ENCODE assay signal across 9 cellular contexts in the genomic region with DNA sequence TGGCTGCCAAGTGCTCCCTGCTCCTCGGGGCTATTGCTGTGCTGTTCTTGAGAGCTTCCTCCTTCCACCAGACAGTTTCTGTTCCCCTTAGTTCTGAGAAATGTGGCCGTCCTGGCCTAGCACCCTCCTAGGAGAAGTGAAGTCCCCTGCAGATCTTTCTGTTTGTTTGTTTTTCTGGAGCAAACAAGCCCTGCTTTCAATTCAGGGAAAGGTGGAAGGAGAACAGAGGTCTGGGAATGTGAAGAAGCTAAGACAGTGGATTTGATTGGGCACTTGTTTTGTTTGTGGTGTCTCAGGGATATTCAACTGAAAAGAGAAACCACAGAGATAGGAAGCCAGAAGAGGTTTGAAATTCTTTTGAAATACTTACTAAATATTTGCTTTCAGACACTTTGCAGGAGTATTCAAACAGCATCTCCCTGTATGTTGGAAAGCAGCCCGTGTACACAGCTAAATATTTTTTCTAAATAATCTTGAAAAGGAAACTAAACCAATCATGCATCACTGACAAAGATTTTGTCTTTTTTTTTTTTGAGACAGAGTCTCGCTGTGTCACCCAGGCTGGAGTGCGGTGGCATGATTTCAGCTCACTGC. TPM values are rescaled to one million over a fixed set of nuclear protein-coding genes. Genes with fewer than 3 reads are reported as not detected.
A peak's percentile ranks its signal among the peaks of the same experiment; 100 is the strongest.
DNase-seq lines count a peak whose midpoint lies in the region; ATAC-seq, FAIRE-seq and TF ChIP-seq lines count a peak whose summit lies in the region.
"Had no signal": no experiment of that assay in that cellular context is flagged by ENCODE, and none has a peak within 500 bp of the region (broad histone marks: within the 10 kb centered on the region; RNA-seq: fewer than 3 reads in every experiment).

No MANE protein-coding gene starts in this region.

- peaks cover 18% of the 10 kb centered on the region for H3K4me1 ChIP-seq in CD8-positive, alpha-beta T cell (ENCODE audit: insufficient read depth, low read length)
- peaks cover 4% of the 10 kb centered on the region for H3K4me1 ChIP-seq in endothelial cell of umbilical vein (ENCODE audit: control insufficient read depth, extremely low read depth, insufficient read depth, low read length)

- peaks cover 22% of the 10 kb centered on the region for H3K4me1 Mint-ChIP-seq in CD8-positive, alpha-beta T cell (ENCODE audit: low read depth)

- H4K20me1 ChIP-seq in endothelial cell of umbilical vein (replicated peaks; ENCODE audit: control insufficient read depth, extremely low read depth, insufficient read depth, low read length) = no peaks in the 10 kb centered on the region

- dilution Hi-C loops in endothelial cell of umbilical vein (cut with MboI; ENCODE audit: extremely low pct_ligation_motif_present, low sequenced_read_pairs) = no loop called here

- H3K4me3 ChIP-seq in CD8-positive, alpha-beta T cell (ENCODE audit: low read depth, low read length) = no peak overlapping the region
- H3K4me3 ChIP-seq in endothelial cell of umbilical vein (replicated peaks in 1 of 3; ENCODE audit: insufficient read depth in 1 of 3, low read depth in 1 of 3, low read length in 3 of 3) = no peak overlapping the region
- H3K4me3 ChIP-seq: SJCRH30 had no signal

- H3K36me3 Mint-ChIP-seq in CD8-positive, alpha-beta T cell = no peaks in the 10 kb centered on the region

- no peaks in the 10 kb centered on the region for H3K9me3 ChIP-seq in CD8-positive, alpha-beta T cell (ENCODE audit: low read length)
- no peaks in the 10 kb centered on the region for H3K9me3 ChIP-seq in endothelial cell of umbilical vein (replicated peaks; ENCODE audit: control insufficient read depth, insufficient read depth, low read length)
- H3K9me3 ChIP-seq: SJCRH30 had no signal

- CTCF ChIA-PET in CD8-positive, alpha-beta T cell (lab: Charles Lee) = interaction anchor here (1.2 kb wide), 2 partner anchors 34 to 194 kb away, joined by 4 read pairs; no protein-coding TSS in a partner anchor
- CTCF ChIA-PET in endothelial cell of umbilical vein (lab: Charles Lee) = interaction anchor here (0.6 to 2.0 kb wide), 12 partner anchors 10 to 966 kb away, joined by 3 to 12 read pairs (median 4); a partner anchor contains a TSS

- peak in 6 of 7 experiments; percentile 7 to 62 (median 18) for DNase-seq in CD8-positive, alpha-beta T cell
- DNase-seq in GM19240 (ENCODE audit: insufficient read length, low spot score) = peak; percentile 70
- DNase-seq in SKM-1 (lab: John Stamatoyannopoulos, UW; ENCODE audit: unreplicated experiment) = peak; percentile 82
- peak; percentile 4 for DNase-seq in endothelial cell of umbilical vein (ENCODE audit: low read depth, low spot score)
- DNase-seq in putamen (ENCODE audit: low spot score) = peak; percentile 34
- no peak for DNase-seq in NCI-H128 (lab: John Stamatoyannopoulos, UW; ENCODE audit: unreplicated experiment)
- DNase-seq in NCI-H446 treated with DMSO at 0.1 percent for 48 hours (lab: John Stamatoyannopoulos, UW) = no peak

- no peak overlapping the region for H3K4me2 ChIP-seq in endothelial cell of umbilical vein (ENCODE audit: insufficient read depth, low read length)

- no peaks in the 10 kb centered on the region for H3K9me3 Mint-ChIP-seq in CD8-positive, alpha-beta T cell

- FAIRE-seq in endothelial cell of umbilical vein (lab: Jason Lieb, UNC) = no peak

- BruUV-seq in endothelial cell of umbilical vein (replicated peaks; lab: Mats Ljungman, UMichigan) = no TSS peak

- peak; percentile 75 for ATAC-seq in CD8-positive, alpha-beta T cell
- peak; percentile 99 for ATAC-seq in HG03175 (IDR thresholded peaks at IDR 0.05; ENCODE audit: unreplicated experiment)

- POLR2A ChIA-PET in CD8-positive, alpha-beta T cell (lab: Charles Lee) = interaction anchor here (0.6 to 2.8 kb wide), 5 partner anchors 32 to 136 kb away, joined by 3 to 23 read pairs (median 3); a partner anchor contains a TSS
- POLR2A ChIA-PET in endothelial cell of umbilical vein (lab: Charles Lee) = no interaction called here

- intact Hi-C loops in CD8-positive, alpha-beta T cell (cut with DNase I, micrococcal nuclease) = loop anchor here in 1 of 2 experiments (1.0 kb wide), 1 partner anchor 36 kb away; no protein-coding TSS in a partner anchor
- intact Hi-C loops in endothelial cell of umbilical vein (cut with micrococcal nuclease) = no loop called here

- no peaks in the 10 kb centered on the region for H3K36me3 ChIP-seq in CD8-positive, alpha-beta T cell (ENCODE audit: insufficient read depth, low read length)
- no peaks in the 10 kb centered on the region for H3K36me3 ChIP-seq in endothelial cell of umbilical vein (ENCODE audit: control insufficient read depth in 2 of 2, extremely low read depth in 1 of 2, insufficient read depth in 2 of 2, low read length in 2 of 2)
- H3K36me3 ChIP-seq: SJCRH30 had no signal

- H3K27ac Mint-ChIP-seq in CD8-positive, alpha-beta T cell = peak overlapping the region; percentile 95

- no peaks in the 10 kb centered on the region for H3K27me3 ChIP-seq in CD8-positive, alpha-beta T cell (ENCODE audit: insufficient read depth, low read length)
- H3K27me3 ChIP-seq in endothelial cell of umbilical vein (ENCODE audit: control insufficient read depth in 2 of 2, insufficient read depth in 2 of 2, low read length in 2 of 2) = no peaks in the 10 kb centered on the region
- H3K27me3 ChIP-seq: SJCRH30 had no signal

- no peaks in the 10 kb centered on the region for H3K79me2 ChIP-seq in endothelial cell of umbilical vein (ENCODE audit: control insufficient read depth, insufficient read depth, low read length)

- H3K9ac ChIP-seq in endothelial cell of umbilical vein (replicated peaks; ENCODE audit: extremely low read depth, insufficient read depth, low read length) = no peak overlapping the region

- H3K4me3 Mint-ChIP-seq in CD8-positive, alpha-beta T cell = peak overlapping the region; percentile 84

- H3K27ac ChIP-seq in CD8-positive, alpha-beta T cell (ENCODE audit: low read depth, low read length) = no peak overlapping the region
- H3K27ac ChIP-seq in endothelial cell of umbilical vein (ENCODE audit: insufficient read depth, low read depth, low read length) = no peak overlapping the region
- H3K27ac ChIP-seq: SJCRH30 had no signal

- no peak for TF ChIP-seq CTCF in CD8-positive, alpha-beta T cell (IDR thresholded peaks at IDR 0.05)
- TF ChIP-seq CTCF in endothelial cell of umbilical vein (IDR thresholded peaks at IDR 0.05; ENCODE audit: extremely low read depth in 1 of 2, insufficient read depth in 1 of 2, low read depth in 1 of 2, low read length in 2 of 2) = no peak

- H2AFZ ChIP-seq in endothelial cell of umbilical vein (ENCODE audit: low read depth, low read length) = peak overlapping the region; percentile 88

- no peak for TF ChIP-seq POLR2A in endothelial cell of umbilical vein (IDR thresholded peaks at IDR 0.05; ENCODE audit: low read depth, low read length)

- no peaks in the 10 kb centered on the region for H3K9me1 ChIP-seq in endothelial cell of umbilical vein (replicated peaks; ENCODE audit: control insufficient read depth, extremely low read depth, insufficient read depth, low read length)

- no peaks in the 10 kb centered on the region for H3K27me3 Mint-ChIP-seq in CD8-positive, alpha-beta T cell (ENCODE audit: low read depth)

TF ChIP-seq in endothelial cell of umbilical vein, 7 proteins besides CTCF, POLR2A, EP300 and RAD21:
- TF ChIP-seq EZH2 (IDR thresholded peaks at IDR 0.05; ENCODE audit: borderline replicate concordance, low read depth, low read length, severe bottlenecking) = no peak
- TF ChIP-seq MYC (IDR thresholded peaks at IDR 0.05; ENCODE audit: low read depth, low read length) = no peak
- no peak for TF ChIP-seq GATA2 (IDR thresholded peaks at IDR 0.05; ENCODE audit: insufficient read depth, insufficient read length, low read depth, low read length)
- no peak for TF ChIP-seq FOS (IDR thresholded peaks at IDR 0.05; ENCODE audit: borderline replicate concordance, insufficient read depth, low read length)
- TF ChIP-seq, protein P1, sequence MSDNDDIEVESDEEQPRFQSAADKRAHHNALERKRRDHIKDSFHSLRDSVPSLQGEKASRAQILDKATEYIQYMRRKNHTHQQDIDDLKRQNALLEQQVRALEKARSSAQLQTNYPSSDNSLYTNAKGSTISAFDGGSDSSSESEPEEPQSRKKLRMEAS (IDR thresholded peaks at IDR 0.05; ENCODE audit: insufficient read depth, insufficient read length) = no peak
- TF ChIP-seq JUN (IDR thresholded peaks at IDR 0.05; ENCODE audit: borderline replicate concordance, insufficient read depth, insufficient read length, low read depth) = no peak
- TF ChIP-seq POLR2AphosphoS5 (IDR thresholded peaks at IDR 0.05; ENCODE audit: insufficient read depth, low read depth, low read length) = no peak

RNA-seq across cellular contexts. Expression of a gene that starts 36.5 kb away (rescaled TPM):
- total RNA-seq in CD8-positive, alpha-beta T cell = 10 to 100 TPM; 59.8 to 61.0 TPM
- total RNA-seq in endothelial cell of umbilical vein = 8.6 and 10.4 TPM in 2 replicates
- polyA plus RNA-seq in endothelial cell of umbilical vein = 3.7 and 4.0 TPM in 2 replicates
- polyA plus RNA-seq in endothelial cell of umbilical vein (2011; cell fraction: cytosol; rRNA removed) = 3.0 and 4.3 TPM in 2 replicates
- polyA plus RNA-seq in endothelial cell of umbilical vein (2011; cell fraction: nucleus; rRNA removed) = 15.0 and 15.7 TPM in 2 replicates
- polyA plus RNA-seq in endothelial cell of umbilical vein (2012) = 2.4 and 2.5 TPM in 2 replicates
- 30.7 and 42.0 TPM in 2 replicates for polyA minus RNA-seq in endothelial cell of umbilical vein
- 1.2 TPM for polyA minus RNA-seq in endothelial cell of umbilical vein (2011; cell fraction: cytosol; rRNA and poly(A)+ RNA removed)
- 26.4 and 30.7 TPM in 2 replicates for polyA minus RNA-seq in endothelial cell of umbilical vein (2011; cell fraction: nucleus; rRNA and poly(A)+ RNA removed)

RNA-seq across cellular contexts. Expression of a gene that starts 57.8 kb away (rescaled TPM):
- total RNA-seq in CD8-positive, alpha-beta T cell = 1 to 10 TPM; 8.2 TPM
- 4.1 and 5.0 TPM in 2 replicates for total RNA-seq in endothelial cell of umbilical vein
- 1.9 and 2.1 TPM in 2 replicates for polyA plus RNA-seq in endothelial cell of umbilical vein
- polyA plus RNA-seq in endothelial cell of umbilical vein (2011; cell fraction: cytosol; rRNA removed) = 2.3 and 2.6 TPM in 2 replicates
- 3.4 and 5.1 TPM in 2 replicates for polyA plus RNA-seq in endothelial cell of umbilical vein (2011; cell fraction: nucleus; rRNA removed)
- polyA plus RNA-seq in endothelial cell of umbilical vein (2012) = 2.0 and 3.7 TPM in 2 replicates
- polyA minus RNA-seq in endothelial cell of umbilical vein = 4.7 and 6.3 TPM in 2 replicates
- 3.9 TPM for polyA minus RNA-seq in endothelial cell of umbilical vein (2011; cell fraction: cytosol; rRNA and poly(A)+ RNA removed)
- 5.9 and 7.4 TPM in 2 replicates for polyA minus RNA-seq in endothelial cell of umbilical vein (2011; cell fraction: nucleus; rRNA and poly(A)+ RNA removed)

Comparison
In these comparisons a context has a peak if more than half of its experiments do, and no peak if none do; other contexts are left out.
1. DNase-seq: peak in CD8-positive, alpha-beta T cell (6 of 7), GM19240 (single experiment), SKM-1 (single experiment), endothelial cell of umbilical vein (single experiment) and putamen (single experiment); none in NCI-H128 (single experiment) and NCI-H446 treated with DMSO at 0.1 percent for 48 hours (single experiment).